In genomic region chr19:38650911-38651584, GRCh38 we compare ENCODE assay signal across 8 cellular contexts. TPM values are rescaled to one million over a fixed set of nuclear protein-coding genes. Genes with fewer than 3 reads are reported as not detected.
DNase-seq lines count a peak whose midpoint lies in the region; ATAC-seq, FAIRE-seq and TF ChIP-seq lines count a peak whose summit lies in the region.

No MANE protein-coding gene starts in this region.

- no peak overlapping the region for H3K9ac ChIP-seq in endothelial cell of umbilical vein (replicated peaks; ENCODE audit: extremely low read depth, insufficient read depth, low read length)

- H3K27ac Mint-ChIP-seq in CD4-positive, alpha-beta T cell = no peak overlapping the region

- H3F3A ChIP-seq in PC-9 (ENCODE audit: insufficient read depth, low read depth) = peaks cover 80% of the 10 kb centered on the region

- intact Hi-C loops in CD4-positive, alpha-beta T cell (cut with DNase I, micrococcal nuclease) = no loop called here
- intact Hi-C loops in PC-9 (cut with micrococcal nuclease; ENCODE audit: unreplicated experiment) (loop anchor here (1.0 to 2.0 kb wide), 5 partner anchors 7 to 68 kb away; no protein-coding TSS in a partner anchor), endothelial cell of umbilical vein (cut with micrococcal nuclease) (loop anchor here (1.0 kb wide), 1 partner anchor 42 kb away; no protein-coding TSS in a partner anchor)

- H3K4me1 Mint-ChIP-seq in CD4-positive, alpha-beta T cell (ENCODE audit: low read depth) = peaks cover 63% of the 10 kb centered on the region

- H3K79me2 ChIP-seq in PC-9 (ENCODE audit: low read depth) = peaks cover 86% of the 10 kb centered on the region
- peaks cover 86% of the 10 kb centered on the region for H3K79me2 ChIP-seq in endothelial cell of umbilical vein (ENCODE audit: control insufficient read depth, insufficient read depth, low read length)

- no peaks in the 10 kb centered on the region for H3K9me3 Mint-ChIP-seq in CD4-positive, alpha-beta T cell

- CTCF ChIA-PET in CD4-positive, alpha-beta T cell (lab: Charles Lee) = interaction anchor here (1.0 kb wide), 1 partner anchor 119 kb away, joined by 3 read pairs; no protein-coding TSS in a partner anchor
- CTCF ChIA-PET in PC-9 (lab: Charles Lee) = no interaction called here
- CTCF ChIA-PET in endothelial cell of umbilical vein (lab: Charles Lee) = interaction anchor here (1.1 kb wide), 1 partner anchor 43 kb away, joined by 3 read pairs; no protein-coding TSS in a partner anchor

- no peaks in the 10 kb centered on the region for H3K9me3 ChIP-seq in CD4-positive, alpha-beta T cell (ENCODE audit: control insufficient read depth, low read length)
- H3K9me3 ChIP-seq in PC-9 (ENCODE audit: insufficient read depth, low read depth) (no peaks in the 10 kb centered on the region), endothelial cell of umbilical vein (replicated peaks; ENCODE audit: control insufficient read depth, insufficient read depth, low read length) (no peaks in the 10 kb centered on the region), neutrophil (no peaks in the 10 kb centered on the region)

- peak; percentile 24 for FAIRE-seq in endothelial cell of umbilical vein (lab: Jason Lieb, UNC)

- H3K4me3 Mint-ChIP-seq in CD4-positive, alpha-beta T cell = peak overlapping the region; percentile 85

- peaks cover 32% of the 10 kb centered on the region for H3K36me3 ChIP-seq in PC-9 (ENCODE audit: low read depth)
- no peaks in the 10 kb centered on the region for H3K36me3 ChIP-seq in endothelial cell of umbilical vein (ENCODE audit: control insufficient read depth in 2 of 2, extremely low read depth in 1 of 2, insufficient read depth in 2 of 2, low read length in 2 of 2)
- no peaks in the 10 kb centered on the region for H3K36me3 ChIP-seq in neutrophil

- no peaks in the 10 kb centered on the region for H3K9me1 ChIP-seq in endothelial cell of umbilical vein (replicated peaks; ENCODE audit: control insufficient read depth, extremely low read depth, insufficient read depth, low read length)

- ATAC-seq in CD4-positive, alpha-beta T cell (ENCODE audit: poor library complexity) = no peak
- ATAC-seq in HG03457 (IDR thresholded peaks at IDR 0.05; ENCODE audit: unreplicated experiment) = no peak

- H4K20me1 ChIP-seq in PC-9 (ENCODE audit: insufficient read depth) (peaks cover 36% of the 10 kb centered on the region), endothelial cell of umbilical vein (replicated peaks; ENCODE audit: control insufficient read depth, extremely low read depth, insufficient read depth, low read length) (no peaks in the 10 kb centered on the region)

- DNase-seq in CD4-positive, alpha-beta T cell = no peak
- DNase-seq in PC-9 (peak in 1 of 2 experiments; percentile 82), endothelial cell of umbilical vein (ENCODE audit: low read depth, low spot score) (peak; percentile 60), DMS79 treated with DMSO at 0.1 percent for 48 hours (lab: John Stamatoyannopoulos, UW) (no peak), NCI-H2029 treated with DMSO at 0.1 percent for 48 hours (lab: John Stamatoyannopoulos, UW) (no peak)
- DNase-seq in activated CD4-positive, alpha-beta T cell treated with anti-CD3 and anti-CD28 coated beads for 4 hours = no peak

- TF ChIP-seq POLR2A in endothelial cell of umbilical vein (IDR thresholded peaks at IDR 0.05; ENCODE audit: low read depth, low read length) = no peak

- peaks cover 4% of the 10 kb centered on the region for H3K36me3 Mint-ChIP-seq in CD4-positive, alpha-beta T cell (ENCODE audit: low read depth)

- peaks cover 64% of the 10 kb centered on the region for H3K27me3 Mint-ChIP-seq in CD4-positive, alpha-beta T cell

- dilution Hi-C loops in endothelial cell of umbilical vein (cut with MboI; ENCODE audit: extremely low pct_ligation_motif_present, low sequenced_read_pairs) = no loop called here

- BruUV-seq in PC-9 (replicated peaks; lab: Mats Ljungman, UMichigan) = no TSS peak
- BruUV-seq in endothelial cell of umbilical vein (replicated peaks; lab: Mats Ljungman, UMichigan) = no TSS peak

- H3K4me2 ChIP-seq in PC-9 (peak overlapping the region; percentile 89), endothelial cell of umbilical vein (ENCODE audit: insufficient read depth, low read length) (peak overlapping the region; percentile 54)

- H3K4me3 ChIP-seq in PC-9 (peak overlapping the region; percentile 100), endothelial cell of umbilical vein (replicated peaks in 1 of 3; ENCODE audit: insufficient read depth in 1 of 3, low read depth in 1 of 3, low read length in 3 of 3) (peak overlapping the region in 1 of 3 experiments; percentile 37), neutrophil (ENCODE audit: low read depth in 1 of 2, low read length in 1 of 2) (peak overlapping the region; percentile 1 to 48)

- no peaks in the 10 kb centered on the region for H3K9me2 ChIP-seq in PC-9 (ENCODE audit: insufficient read depth)

- no peak overlapping the region for H3K27ac ChIP-seq in CD4-positive, alpha-beta T cell (ENCODE audit: low read depth, low read length)
- H3K27ac ChIP-seq in PC-9 = peak overlapping the region; percentile 99
- peak overlapping the region; percentile 45 for H3K27ac ChIP-seq in endothelial cell of umbilical vein (ENCODE audit: insufficient read depth, low read depth, low read length)
- peak overlapping the region; percentile 91 for H3K27ac ChIP-seq in neutrophil

- H2AFZ ChIP-seq in PC-9 (no peak overlapping the region), endothelial cell of umbilical vein (ENCODE audit: low read depth, low read length) (no peak overlapping the region)

- peaks cover 15% of the 10 kb centered on the region for H3K27me3 ChIP-seq in CD4-positive, alpha-beta T cell (ENCODE audit: control insufficient read depth, insufficient read depth, low read length)
- H3K27me3 ChIP-seq in PC-9 (ENCODE audit: insufficient read depth, low read depth) (no peaks in the 10 kb centered on the region), endothelial cell of umbilical vein (ENCODE audit: control insufficient read depth in 2 of 2, insufficient read depth in 2 of 2, low read length in 2 of 2) (no peaks in the 10 kb centered on the region), neutrophil (no peaks in the 10 kb centered on the region)

- H3K4me1 ChIP-seq in PC-9 (replicated peaks; ENCODE audit: insufficient read depth) = peaks cover 60% of the 10 kb centered on the region
- H3K4me1 ChIP-seq in endothelial cell of umbilical vein (ENCODE audit: control insufficient read depth, extremely low read depth, insufficient read depth, low read length) = peaks cover 59% of the 10 kb centered on the region
- H3K4me1 ChIP-seq in neutrophil (ENCODE audit: control insufficient read depth in 1 of 2, insufficient read depth in 1 of 2, low read depth in 1 of 2, low read length in 1 of 2) = peaks cover 75 to 82% of the 10 kb centered on the region in 2 experiments

- no peak for TF ChIP-seq CTCF in CD4-positive, alpha-beta T cell (IDR thresholded peaks at IDR 0.05)
- no peak for TF ChIP-seq CTCF in PC-9 (conservative IDR thresholded peaks at IDR 0.05)
- TF ChIP-seq CTCF in endothelial cell of umbilical vein (IDR thresholded peaks at IDR 0.05; ENCODE audit: extremely low read depth in 1 of 2, insufficient read depth in 1 of 2, low read depth in 1 of 2, low read length in 2 of 2) = no peak
- no peak for TF ChIP-seq CTCF in neutrophil (IDR thresholded peaks at IDR 0.05)

- POLR2A ChIA-PET in CD4-positive, alpha-beta T cell (lab: Charles Lee) = no interaction called here
- POLR2A ChIA-PET in PC-9 (lab: Charles Lee; ENCODE audit: unreplicated experiment) = interaction anchor here (0.6 kb wide), 1 partner anchor 42 kb away, joined by 7 read pairs; no protein-coding TSS in a partner anchor
- POLR2A ChIA-PET in endothelial cell of umbilical vein (lab: Charles Lee) = no interaction called here

TF ChIP-seq in endothelial cell of umbilical vein, 7 proteins besides CTCF, POLR2A, EP300 and RAD21 (continues in another document):
- peak; percentile 22 for TF ChIP-seq JUN (IDR thresholded peaks at IDR 0.05; ENCODE audit: borderline replicate concordance, insufficient read depth, insufficient read length, low read depth)
- TF ChIP-seq MYC (IDR thresholded peaks at IDR 0.05; ENCODE audit: low read depth, low read length) = no peak

RNA-seq across cellular contexts. Expression of gene ACTN4, which starts 3.6 kb away (rescaled TPM):
- total RNA-seq in CD4-positive, alpha-beta T cell = 10 to 100 TPM; 70.3 to 84.0 TPM
- 1,066 and 1,233 TPM in 2 replicates for total RNA-seq in PC-9 (2021)
- 693 and 748 TPM in 2 replicates for total RNA-seq in endothelial cell of umbilical vein
- 313 and 329 TPM in 2 replicates for polyA plus RNA-seq in endothelial cell of umbilical vein
- 293 and 306 TPM in 2 replicates for polyA plus RNA-seq in endothelial cell of umbilical vein (2011; cell fraction: cytosol; rRNA removed)
- polyA plus RNA-seq in endothelial cell of umbilical vein (2011; cell fraction: nucleus; rRNA removed) = 829 and 939 TPM in 2 replicates
- 615 and 712 TPM in 2 replicates for polyA plus RNA-seq in endothelial cell of umbilical vein (2012)
- 461 and 482 TPM in 2 replicates for polyA minus RNA-seq in endothelial cell of umbilical vein
- 78.8 TPM for polyA minus RNA-seq in endothelial cell of umbilical vein (2011; cell fraction: cytosol; rRNA and poly(A)+ RNA removed)
- 238 and 273 TPM in 2 replicates for polyA minus RNA-seq in endothelial cell of umbilical vein (2011; cell fraction: nucleus; rRNA and poly(A)+ RNA removed)

RNA-seq across cellular contexts. Expression of gene EIF3K, which starts 32.1 kb away (rescaled TPM):
- total RNA-seq in CD4-positive, alpha-beta T cell = 100 to 1,000 TPM; 309 to 322 TPM
- total RNA-seq in PC-9 (2021) (230 and 292 TPM in 2 replicates), endothelial cell of umbilical vein (267 and 277 TPM in 2 replicates)
- polyA plus RNA-seq in endothelial cell of umbilical vein = 584 and 644 TPM in 2 replicates
- polyA plus RNA-seq in endothelial cell of umbilical vein (2011; cell fraction: cytosol; rRNA removed) = 562 and 679 TPM in 2 replicates
- 241 and 343 TPM in 2 replicates for polyA plus RNA-seq in endothelial cell of umbilical vein (2011; cell fraction: nucleus; rRNA removed)
- 437 and 456 TPM in 2 replicates for polyA plus RNA-seq in endothelial cell of umbilical vein (2012)
- polyA minus RNA-seq in endothelial cell of umbilical vein = 239 and 248 TPM in 2 replicates
- polyA minus RNA-seq in endothelial cell of umbilical vein (2011; cell fraction: cytosol; rRNA and poly(A)+ RNA removed) = 160 TPM
- polyA minus RNA-seq in endothelial cell of umbilical vein (2011; cell fraction: nucleus; rRNA and poly(A)+ RNA removed) = 54.6 and 56.7 TPM in 2 replicates

RNA-seq across cellular contexts. Expression of gene MAP4K1, which starts 33.3 kb away (rescaled TPM):
- 100 to 1,000 TPM; 173 to 185 TPM for total RNA-seq in CD4-positive, alpha-beta T cell
- 3.5 and 6.8 TPM in 2 replicates for total RNA-seq in PC-9 (2021)
- total RNA-seq in endothelial cell of umbilical vein = 1.2 and 1.6 TPM in 2 replicates
- polyA plus RNA-seq in endothelial cell of umbilical vein = 0.12 and 0.14 TPM in 2 replicates
- 0.08 and 0.23 TPM in 2 replicates for polyA plus RNA-seq in endothelial cell of umbilical vein (2011; cell fraction: cytosol; rRNA removed)
- 1.2 and 1.4 TPM in 2 replicates for polyA plus RNA-seq in endothelial cell of umbilical vein (2011; cell fraction: nucleus; rRNA removed)
- polyA plus RNA-seq in endothelial cell of umbilical vein (2012) = 0.09 TPM in 1 of 2 replicates, not detected in the other
- not detected in 2 replicates for polyA minus RNA-seq in endothelial cell of umbilical vein
- polyA minus RNA-seq in endothelial cell of umbilical vein (2011; cell fraction: cytosol; rRNA and poly(A)+ RNA removed) = not detected
- not detected in 2 replicates for polyA minus RNA-seq in endothelial cell of umbilical vein (2011; cell fraction: nucleus; rRNA and poly(A)+ RNA removed)

Comparison
In these comparisons a context has a peak if more than half of its experiments do, and no peak if none do; other contexts are left out.
1. RNA of gene MAP4K1, which starts 33.3 kb away (total RNA-seq): 173 to 185 TPM in CD4-positive, alpha-beta T cell; 3.5 to 6.8 TPM in PC-9 and 1.2 to 1.6 TPM in endothelial cell of umbilical vein; every median in the first group is over 10 times any median in the second.
2. intact Hi-C loops: an anchor here in PC-9 (1.0 to 2.0 kb wide) and endothelial cell of umbilical vein (1.0 kb wide); none called in CD4-positive, alpha-beta T cell.